Comparison of ENCODE assay signal across 8 cellular contexts in genomic region chr14:89954045-89955021, GRCh38. TPM values are rescaled to one million over a fixed set of nuclear protein-coding genes. Genes with fewer than 3 reads are reported as not detected.
A peak's percentile ranks its signal among the peaks of the same experiment; 100 is the strongest.
DNase-seq lines count a peak whose midpoint lies in the region; ATAC-seq and TF ChIP-seq lines count a peak whose summit lies in the region.

EFCAB11 (minus strand) TSS chr14:89954730; CDS start chr14:89954660, 70 bp downstream.

- H3K27ac ChIP-seq in PC-3 (ENCODE audit: low read length) (peak within 1 kb of the TSS; percentile 61), mucosa of rectum (ENCODE audit: low read depth in 2 of 2, low read length in 2 of 2) (peak within 1 kb of the TSS; percentile 57 to 96)

- H3F3A ChIP-seq in PC-3 (ENCODE audit: low read length, unreplicated experiment) = no peaks in the 10 kb centered on the region

- peaks cover 11% of the 10 kb centered on the region; the same call in 1 of the 2 replicates for H4K20me1 ChIP-seq in PC-3 (ENCODE audit: low read length)

- peak; percentile 78 for ATAC-seq in GM21619 (IDR thresholded peaks at IDR 0.05; ENCODE audit: unreplicated experiment)
- ATAC-seq in PC-3 = peak; percentile 75

- H3K9me3 ChIP-seq in PC-3 (ENCODE audit: low read length) (no peaks in the 10 kb centered on the region), mucosa of rectum (ENCODE audit: control insufficient read depth in 2 of 2, low read length in 2 of 2) (no peaks in the 10 kb centered on the region)

- peak; percentile 94 for TF ChIP-seq POLR2A in erythroblast (IDR thresholded peaks at IDR 0.05; ENCODE audit: low read length)

- H3K9me3 Mint-ChIP-seq in activated T-cell treated with anti-CD3 and anti-CD28 coated beads, Interleukin-2, amount 50 U/mL, for 24 hours = peaks cover 4% of the 10 kb centered on the region

- H3K79me2 ChIP-seq in PC-3 (ENCODE audit: low read length) = peaks cover 42% of the 10 kb centered on the region

- TSS peak; percentile 66 for BruUV-seq in PC-3 (replicated peaks; lab: Mats Ljungman, UMichigan)

- H3K27ac Mint-ChIP-seq in activated T-cell treated with anti-CD3 and anti-CD28 coated beads, Interleukin-2, amount 50 U/mL, for 24 hours = peak within 1 kb of the TSS; percentile 99

- H3K36me3 Mint-ChIP-seq in activated T-cell treated with anti-CD3 and anti-CD28 coated beads, Interleukin-2, amount 50 U/mL, for 24 hours (ENCODE audit: low read depth) = peaks cover 54% of the 10 kb centered on the region

- H3K36me3 ChIP-seq in PC-3 (ENCODE audit: low read depth, low read length) (peaks cover 19% of the 10 kb centered on the region), mucosa of rectum (ENCODE audit: control insufficient read depth in 2 of 2, insufficient read depth in 2 of 2, low read length in 2 of 2) (peaks cover 2 to 4% of the 10 kb centered on the region in 2 donors)

- peak within 1 kb of the TSS; percentile 75 for H3K4me3 ChIP-seq in Jurkat, Clone E6-1 (ENCODE audit: low read length)
- H3K4me3 ChIP-seq in PC-3 (ENCODE audit: low read length) (peak within 1 kb of the TSS; percentile 81), mucosa of rectum (ENCODE audit: low read length in 2 of 2) (peak within 1 kb of the TSS; percentile 87 to 88)

- no peaks in the 10 kb centered on the region for H3K9me2 ChIP-seq in PC-3 (replicated peaks; ENCODE audit: low read length)

- POLR2A ChIA-PET in PC-3 (lab: Charles Lee; ENCODE audit: unreplicated experiment) = interaction anchor here (0.6 to 0.7 kb wide), 2 partner anchors 11 to 539 kb away, joined by 3 to 6 read pairs; no protein-coding TSS in a partner anchor

- H3K4me1 Mint-ChIP-seq in activated T-cell treated with anti-CD3 and anti-CD28 coated beads, Interleukin-2, amount 50 U/mL, for 24 hours (ENCODE audit: low read depth) = peaks cover 51% of the 10 kb centered on the region

- CTCF ChIA-PET in PC-3 (lab: Charles Lee) = interaction anchor here (0.6 to 0.9 kb wide), 3 partner anchors 15 to 557 kb away, joined by 3 read pairs; no protein-coding TSS in a partner anchor

- H3K4me3 Mint-ChIP-seq in activated T-cell treated with anti-CD3 and anti-CD28 coated beads, Interleukin-2, amount 50 U/mL, for 24 hours = peak within 1 kb of the TSS; percentile 97

- peak; percentile 98 for DNase-seq in DMS53 (lab: John Stamatoyannopoulos, UW)
- peak; percentile 98 for DNase-seq in Jurkat, Clone E6-1 (ENCODE audit: low read depth, low spot score)
- DNase-seq in PC-3 = peak; percentile 99
- DNase-seq in activated T-cell treated with anti-CD3 and anti-CD28 coated beads, Interleukin-2, amount 50 U/mL, for 24 hours = peak; percentile 92
- peak; percentile 99 for DNase-seq in erythroblast (lab: John Stamatoyannopoulos, UW)
- DNase-seq in stimulated activated CD8-positive, alpha-beta memory T cell treated with anti-CD3 and anti-CD28 coated beads, Interleukin-4, amount 100 ng/mL, for 48 hours = peak; percentile 95

- no peaks in the 10 kb centered on the region for H3K27me3 Mint-ChIP-seq in activated T-cell treated with anti-CD3 and anti-CD28 coated beads, Interleukin-2, amount 50 U/mL, for 24 hours

- H2AFZ ChIP-seq in PC-3 (ENCODE audit: low read length) = peak within 1 kb of the TSS; percentile 97

- H3K27me3 ChIP-seq in PC-3 (ENCODE audit: low read length) = no peaks in the 10 kb centered on the region
- no peaks in the 10 kb centered on the region for H3K27me3 ChIP-seq in mucosa of rectum (ENCODE audit: control insufficient read depth in 2 of 2, insufficient read depth in 2 of 2, low read length in 2 of 2)

- intact Hi-C loops in PC-3 (cut with micrococcal nuclease) = loop anchor here (1.0 to 5.0 kb wide), 3 partner anchors 15 to 1392 kb away; partner anchors contain the start of gene ZC3H14

- peak within 1 kb of the TSS; percentile 98 for H3K4me2 ChIP-seq in PC-3 (ENCODE audit: low read length)

- H3K4me1 ChIP-seq in PC-3 (ENCODE audit: insufficient read depth, low read length) = peaks cover 20% of the 10 kb centered on the region
- H3K4me1 ChIP-seq in mucosa of rectum (ENCODE audit: control insufficient read depth in 2 of 2, insufficient read depth in 2 of 2, low read length in 2 of 2) = peaks cover 16% of the 10 kb centered on the region in 2 donors

- peak within 1 kb of the TSS; percentile 96 for H3K9ac ChIP-seq in PC-3 (ENCODE audit: low read length)
- H3K9ac ChIP-seq in mucosa of rectum (ENCODE audit: low read depth in 1 of 2, low read length in 2 of 2) = peak within 1 kb of the TSS; percentile 83 to 86

- peak; percentile 40; the same call in 1 of the 2 replicates for TF ChIP-seq CTCF in PC-3 (conservative IDR thresholded peaks at IDR 0.05; ENCODE audit: low read depth, low read length)

RNA-seq across cellular contexts. Expression of gene EFCAB11, which starts in this region (rescaled TPM):
- 13.8 TPM for polyA plus RNA-seq in Jurkat, Clone E6-1 (2012; ENCODE audit: insufficient read depth, insufficient read length)
- 7.0 and 10.0 TPM in 2 replicates for total RNA-seq in PC-3 (2014; rRNA removed)

Comparison
In these comparisons a context has a peak if more than half of its experiments do, and no peak if none do; other contexts are left out.
1. Peak in every context shown above with its lines: DNase-seq, ATAC-seq, H3K4me3 ChIP-seq and H3K27ac ChIP-seq.